In genomic region chr5:141617682-141618029, GRCh38 we compare ENCODE assay signal across 8 cellular contexts. TPM values are rescaled to one million over a fixed set of nuclear protein-coding genes. Genes with fewer than 3 reads are reported as not detected.
DNase-seq lines count a peak whose midpoint lies in the region; ATAC-seq and TF ChIP-seq lines count a peak whose summit lies in the region.

No MANE protein-coding gene starts in this region.

- no peak for TF ChIP-seq CTCF in PC-3 (conservative IDR thresholded peaks at IDR 0.05; ENCODE audit: low read depth, low read length)
- no peak for TF ChIP-seq CTCF in epithelial cell of esophagus (IDR thresholded peaks at IDR 0.05; ENCODE audit: insufficient read depth, low read depth, low read length, missing control alignments)

- H3K9me3 ChIP-seq in ES-I3 (ENCODE audit: control insufficient read depth, insufficient read depth, low read length) (no peaks in the 10 kb centered on the region), PC-3 (ENCODE audit: low read length) (no peaks in the 10 kb centered on the region), trophoblast cell (ENCODE audit: insufficient read depth, low read depth, low read length) (no peaks in the 10 kb centered on the region)

- CTCF ChIA-PET in PC-3 (lab: Charles Lee): interaction anchor here (2.1 kb wide), 1 partner anchor 26 kb away, joined by 16 read pairs; no protein-coding TSS in a partner anchor

- peak overlapping the region; percentile 86 for H3K27ac ChIP-seq in PC-3 (ENCODE audit: low read length)
- no peak overlapping the region for H3K27ac ChIP-seq in trophoblast cell (ENCODE audit: low read depth, low read length)

- no peak overlapping the region for H2AK5ac ChIP-seq in trophoblast cell (ENCODE audit: low read length)

- no peak overlapping the region for H4K12ac ChIP-seq in trophoblast cell (ENCODE audit: low read depth, low read length)

- no peaks in the 10 kb centered on the region for H3F3A ChIP-seq in PC-3 (ENCODE audit: low read length, unreplicated experiment)

- H4K20me1 ChIP-seq in PC-3 (ENCODE audit: low read length): peaks cover 36% of the 10 kb centered on the region

- H3K18ac ChIP-seq in trophoblast cell (ENCODE audit: low read length): no peak overlapping the region

- TF ChIP-seq POLR2A in GM18505 (IDR thresholded peaks at IDR 0.05; ENCODE audit: borderline replicate concordance, extremely low read depth, insufficient read depth, insufficient read length): no peak

- H3K9ac ChIP-seq in ES-I3 (ENCODE audit: low read depth, low read length) (peak overlapping the region; percentile 98), PC-3 (ENCODE audit: low read length) (peak overlapping the region; percentile 98), trophoblast cell (ENCODE audit: low read length) (peak overlapping the region; percentile 35)

- ATAC-seq in PC-3 (peak; percentile 9; the same call in 1 of the 2 replicates), GM21390 (IDR thresholded peaks at IDR 0.05; ENCODE audit: unreplicated experiment) (no peak), GM18505 (IDR thresholded peaks at IDR 0.05; ENCODE audit: unreplicated experiment) (no peak), HG03135 (IDR thresholded peaks at IDR 0.05; ENCODE audit: unreplicated experiment) (no peak), GM18868 (IDR thresholded peaks at IDR 0.05; ENCODE audit: unreplicated experiment) (no peak)

- H3K27me3 ChIP-seq in PC-3 (ENCODE audit: low read length) (no peaks in the 10 kb centered on the region), trophoblast cell (ENCODE audit: insufficient read depth, low read length) (no peaks in the 10 kb centered on the region)

- peaks cover 60% of the 10 kb centered on the region for H3K79me2 ChIP-seq in PC-3 (ENCODE audit: low read length)
- H3K79me2 ChIP-seq in trophoblast cell (ENCODE audit: control insufficient read depth, insufficient read depth, low read length, poor library complexity): peaks cover 15% of the 10 kb centered on the region

- H2BK120ac ChIP-seq in trophoblast cell (ENCODE audit: insufficient read depth, low read length, poor library complexity): no peak overlapping the region

- H4K8ac ChIP-seq in trophoblast cell (ENCODE audit: low read depth, low read length): no peak overlapping the region

- no peak overlapping the region for H3K14ac ChIP-seq in trophoblast cell (ENCODE audit: low read length)

- no peaks in the 10 kb centered on the region for H3K9me2 ChIP-seq in PC-3 (replicated peaks; ENCODE audit: low read length)

- peak overlapping the region; percentile 95 for H3K4me3 ChIP-seq in PC-3 (ENCODE audit: low read length)
- H3K4me3 ChIP-seq in epithelial cell of esophagus (ENCODE audit: low read length): peak overlapping the region; percentile 80
- H3K4me3 ChIP-seq in trophoblast cell (ENCODE audit: low read depth, low read length): peak overlapping the region; percentile 87

- H2BK12ac ChIP-seq in trophoblast cell (ENCODE audit: low read length): no peak overlapping the region

- H3K23ac ChIP-seq in trophoblast cell (ENCODE audit: low read length): no peak overlapping the region

- H4K91ac ChIP-seq in trophoblast cell (ENCODE audit: low read depth, low read length): no peak overlapping the region

- WGBS in trophoblast cell (ENCODE audit: extremely low coverage, insufficient coverage, insufficient read length): no CpG with 5 or more reads among the region's 9 CpGs

- peak overlapping the region; percentile 19 for H2BK5ac ChIP-seq in trophoblast cell (ENCODE audit: low read depth, low read length, poor library complexity)

- peak overlapping the region; percentile 53 for H3K4ac ChIP-seq in trophoblast cell (ENCODE audit: low read depth, low read length)

- DNase-seq in PC-3 (peak; percentile 22), epithelial cell of esophagus (ENCODE audit: low read depth) (peak; percentile 39), trophoblast cell (no peak)

- no peak overlapping the region for H2AFZ ChIP-seq in PC-3 (ENCODE audit: low read length)
- H2AFZ ChIP-seq in trophoblast cell (ENCODE audit: insufficient read depth, low read length, poor library complexity): no peak overlapping the region

- peaks cover 6% of the 10 kb centered on the region for H3K36me3 ChIP-seq in ES-I3 (ENCODE audit: insufficient read depth, low read length)
- H3K36me3 ChIP-seq in PC-3 (ENCODE audit: low read depth, low read length): no peaks in the 10 kb centered on the region; the same call in 1 of the 2 replicates
- H3K36me3 ChIP-seq in trophoblast cell (ENCODE audit: control insufficient read depth in 1 of 2, insufficient read depth in 2 of 2, low read length in 2 of 2): peaks cover 8 to 14% of the 10 kb centered on the region in 2 experiments

- H3K79me1 ChIP-seq in trophoblast cell (ENCODE audit: low read length): peaks cover 5% of the 10 kb centered on the region

- H3K4me2 ChIP-seq in PC-3 (ENCODE audit: low read length): peak overlapping the region; percentile 93
- peak overlapping the region; percentile 72 for H3K4me2 ChIP-seq in trophoblast cell (ENCODE audit: low read length)

- intact Hi-C loops in PC-3 (cut with micrococcal nuclease): loop anchor here (2.0 kb wide), 1 partner anchor 19 kb away; the partner anchor contains the start of genes HDAC3 and RELL2

- POLR2A ChIA-PET in PC-3 (lab: Charles Lee; ENCODE audit: unreplicated experiment): no interaction called here

- TSS peak; percentile 46 for BruUV-seq in PC-3 (replicated peaks; lab: Mats Ljungman, UMichigan)

- H3K4me1 ChIP-seq in ES-I3 (ENCODE audit: insufficient read depth, low read length) (peaks cover 22% of the 10 kb centered on the region), PC-3 (ENCODE audit: insufficient read depth, low read length) (peaks cover 17% of the 10 kb centered on the region; the same call in 1 of the 2 replicates), trophoblast cell (ENCODE audit: control insufficient read depth in 1 of 2, insufficient read depth in 2 of 2, low read length in 2 of 2) (no peaks in the 10 kb centered on the region)

RNA-seq across cellular contexts. Expression of gene DIAPH1, which starts 1.1 kb away (rescaled TPM):
- total RNA-seq in PC-3 (2014; rRNA removed): 51.9 and 106 TPM in 2 replicates
- 94.3 and 97.6 TPM in 2 replicates for polyA plus RNA-seq in trophoblast cell (2013)

RNA-seq across cellular contexts. Expression of gene HDAC3, which starts 19.0 kb away (rescaled TPM):
- total RNA-seq in PC-3 (2014; rRNA removed): 66.8 and 82.9 TPM in 2 replicates
- polyA plus RNA-seq in trophoblast cell (2013): 53.3 and 54.0 TPM in 2 replicates

RNA-seq across cellular contexts. Expression of gene RELL2, which starts 19.1 kb away (rescaled TPM):
- total RNA-seq in PC-3 (2014; rRNA removed): 4.1 and 5.6 TPM in 2 replicates
- 2.5 and 3.0 TPM in 2 replicates for polyA plus RNA-seq in trophoblast cell (2013)

RNA-seq across cellular contexts. Expression of gene FCHSD1, which starts 33.6 kb away (rescaled TPM):
- 17.2 and 22.7 TPM in 2 replicates for total RNA-seq in PC-3 (2014; rRNA removed)
- polyA plus RNA-seq in trophoblast cell (2013): 18.2 and 18.6 TPM in 2 replicates

Comparison
In these comparisons a context has a peak if more than half of its experiments do, and no peak if none do; other contexts are left out.
1. H3K9ac ChIP-seq: peak in every context shown above with its lines; median percentile 98 in ES-I3; 98 in PC-3; 35 in trophoblast cell.
2. DNase-seq: peak in PC-3 (single experiment) and epithelial cell of esophagus (single experiment); none in trophoblast cell (0 of 2).
3. Peak in every context shown above with its lines, with median percentiles within 50 percentile points of each other: H3K4me3 ChIP-seq.